ENCODE assay signal across 21 cellular contexts in genomic region chr5:156391139-156391538, GRCh38.
DNase-seq lines count a peak whose midpoint lies in the region; ATAC-seq lines count a peak whose summit lies in the region.
"Had no signal": no experiment of that assay in that cellular context is flagged by ENCODE, and none has a peak within 500 bp of the region (broad histone marks: within the 10 kb centered on the region; RNA-seq: fewer than 3 reads in every experiment).

No MANE protein-coding gene starts in this region.

- H3K14ac ChIP-seq in trophoblast cell (ENCODE audit: low read length) = no peak overlapping the region

- H3K4me2 ChIP-seq in trophoblast cell (ENCODE audit: low read length) = no peak overlapping the region
- H3K4me2 ChIP-seq: SK-N-SH had no signal

- H4K91ac ChIP-seq in trophoblast cell (ENCODE audit: low read depth, low read length) = no peak overlapping the region

- no peaks in the 10 kb centered on the region for H3K27me3 ChIP-seq in trophoblast cell (ENCODE audit: insufficient read depth, low read length)
- H3K27me3 ChIP-seq: heart right ventricle, tibial nerve had no signal

- no peak overlapping the region for H2BK12ac ChIP-seq in trophoblast cell (ENCODE audit: low read length)

- peak; percentile 99 for ATAC-seq in esophagus mucosa
- ATAC-seq: heart right ventricle had no signal

- H3K4me1 ChIP-seq in trophoblast cell (ENCODE audit: control insufficient read depth in 1 of 2, insufficient read depth in 2 of 2, low read length in 2 of 2) = peaks cover 0 to 3% of the 10 kb centered on the region in 2 experiments

- no peak overlapping the region for H2AFZ ChIP-seq in trophoblast cell (ENCODE audit: insufficient read depth, low read length, poor library complexity)

- H3K4ac ChIP-seq in trophoblast cell (ENCODE audit: low read depth, low read length) = no peak overlapping the region

- no peak overlapping the region for H2BK120ac ChIP-seq in trophoblast cell (ENCODE audit: insufficient read depth, low read length, poor library complexity)

- H3K27ac ChIP-seq in trophoblast cell (ENCODE audit: low read depth, low read length) = no peak overlapping the region
- H3K27ac ChIP-seq: heart right ventricle, tibial nerve had no signal

- no peaks in the 10 kb centered on the region for H3K9me3 ChIP-seq in trophoblast cell (ENCODE audit: insufficient read depth, low read depth, low read length)
- H3K9me3 ChIP-seq: SK-N-SH, tibial nerve had no signal

- H2BK5ac ChIP-seq in trophoblast cell (ENCODE audit: low read depth, low read length, poor library complexity) = no peak overlapping the region

- H4K8ac ChIP-seq in trophoblast cell (ENCODE audit: low read depth, low read length) = no peak overlapping the region

- H3K23ac ChIP-seq in trophoblast cell (ENCODE audit: low read length) = no peak overlapping the region

- no peak overlapping the region for H3K4me3 ChIP-seq in trophoblast cell (ENCODE audit: low read depth, low read length)
- H3K4me3 ChIP-seq: heart right ventricle, tibial nerve had no signal

- DNase-seq in HuH-7 (ENCODE audit: low spot score) (peak; percentile 2), RKO (ENCODE audit: low spot score) (peak; percentile 44), trophoblast cell (peak; percentile 70 to 83), COR-L47 (lab: John Stamatoyannopoulos, UW) (no peak), HUDEP-2 (lab: John Stamatoyannopoulos, UW; ENCODE audit: unreplicated experiment in 76 of 76) (no peak), DMS153 (lab: John Stamatoyannopoulos, UW) (no peak)
- DNase-seq in activated CD8-positive, alpha-beta memory T cell treated with anti-CD3 and anti-CD28 coated beads for 24 hours = no peak
- DNase-seq: activated CD4-positive, alpha-beta T cell treated with anti-CD3 and anti-CD28 coated beads, Interleukin-2, amount 50 U/mL, for 1 hour; activated naive CD4-positive, alpha-beta T cell treated with anti-CD3 and anti-CD28 coated beads, Interleukin-2, amount 50 U/mL, for 16 hours; activated T-cell treated with anti-CD3 and anti-CD28 coated beads, Interleukin-2, amount 50 U/mL, for 24 hours; C1 segment of cervical spinal cord; cortex of kidney; DMS53; heart right ventricle; mesendoderm; NCI-H146; NCI-H2227 treated with DMSO at 0.1 percent for 48 hours; SK-N-SH; stimulated activated naive CD4-positive, alpha-beta T cell had no signal

- no peak overlapping the region for H3K9ac ChIP-seq in trophoblast cell (ENCODE audit: low read length)
- H3K9ac ChIP-seq: SK-N-SH had no signal

- no CpG with 5 or more reads among the region's 7 CpGs for whole genome bisulfite sequencing in trophoblast cell (ENCODE audit: extremely low coverage, insufficient coverage, insufficient read length)

- no peaks in the 10 kb centered on the region for H3K36me3 ChIP-seq in trophoblast cell (ENCODE audit: control insufficient read depth in 1 of 2, insufficient read depth in 2 of 2, low read length in 2 of 2)
- H3K36me3 ChIP-seq: heart right ventricle, tibial nerve had no signal

- H4K12ac ChIP-seq in trophoblast cell (ENCODE audit: low read depth, low read length) = no peak overlapping the region

- H2AK5ac ChIP-seq in trophoblast cell (ENCODE audit: low read length) = no peak overlapping the region

- H3K79me1 ChIP-seq in trophoblast cell (ENCODE audit: low read length) = no peaks in the 10 kb centered on the region

- no peaks in the 10 kb centered on the region for H3K79me2 ChIP-seq in trophoblast cell (ENCODE audit: control insufficient read depth, insufficient read depth, low read length, poor library complexity)

- H3K18ac ChIP-seq in trophoblast cell (ENCODE audit: low read length) = no peak overlapping the region

Comparison
In these comparisons a context has a peak if more than half of its experiments do, and no peak if none do; other contexts are left out.
1. DNase-seq: peak in HuH-7 (single experiment), RKO (single experiment) and trophoblast cell (2 of 2); none in activated CD8-positive, alpha-beta memory T cell treated with anti-CD3 and anti-CD28 coated beads for 24 hours (single experiment), COR-L47 (single experiment), HUDEP-2 (0 of 76) and DMS153 (single experiment).